Comparison of ENCODE assay signal across 24 cellular contexts in the genomic region with DNA sequence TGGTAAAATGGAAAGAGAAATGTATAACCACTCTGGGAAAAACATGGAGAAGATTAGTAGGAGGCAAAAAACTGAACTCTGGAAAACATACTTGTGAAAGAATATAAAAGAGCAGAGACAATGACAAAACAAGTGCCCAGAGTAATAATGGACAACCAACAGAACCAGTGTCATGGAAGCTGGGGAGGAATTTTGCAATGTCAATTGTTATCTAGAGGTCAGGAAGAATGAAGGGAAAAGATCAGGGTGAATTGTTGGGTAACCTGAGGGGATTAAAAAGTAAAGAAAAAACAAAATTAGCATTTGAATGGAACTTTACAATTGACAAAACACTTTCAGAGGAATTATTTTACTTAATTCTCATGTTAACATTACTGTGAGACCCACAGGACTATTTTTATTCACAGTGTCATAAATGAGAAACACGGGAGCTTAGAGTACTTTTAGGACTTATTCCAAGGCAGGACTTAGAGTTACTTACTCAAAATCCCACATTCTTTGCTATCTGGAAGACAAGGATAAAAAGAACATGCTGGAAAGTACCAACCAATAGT. TPM values are rescaled to one million over a fixed set of nuclear protein-coding genes. Genes with fewer than 3 reads are reported as not detected.
DNase-seq lines count a peak whose midpoint lies in the region; ATAC-seq and TF ChIP-seq lines count a peak whose summit lies in the region.
"Had no signal": no experiment of that assay in that cellular context is flagged by ENCODE, and none has a peak within 500 bp of the region (broad histone marks: within the 10 kb centered on the region; RNA-seq: fewer than 3 reads in every experiment).

No MANE protein-coding gene starts in this region.

- H3K27ac Mint-ChIP-seq in GM23338 = peak overlapping the region; percentile 31; the same call in 1 of the 2 replicates
- no peak overlapping the region for H3K27ac Mint-ChIP-seq in endodermal cell
- H3K27ac Mint-ChIP-seq in neural crest cell (ENCODE audit: unreplicated experiment) = peak overlapping the region; percentile 9
- H3K27ac Mint-ChIP-seq: B cell; CD8-positive, alpha-beta T cell; IgD-negative memory B cell had no signal

- H3K36me3 Mint-ChIP-seq in GM23338 (ENCODE audit: low read depth) (no peaks in the 10 kb centered on the region; the same call in 2 of the 3 replicates), endodermal cell (ENCODE audit: low read depth) (no peaks in the 10 kb centered on the region), neural crest cell (ENCODE audit: low read depth) (peaks cover 5% of the 10 kb centered on the region)
- H3K36me3 Mint-ChIP-seq: CD8-positive, alpha-beta T cell; IgD-negative memory B cell had no signal

- WGBS in HUES64 = 18% methylated on average over 1 of the region's 1 CpG
- 41 to 43% methylated on average over 1 of the region's 1 CpG for WGBS in endodermal cell (ENCODE audit: insufficient coverage in 1 of 2, insufficient read length in 1 of 2), 2 experiments

- H3F3A ChIP-seq in GM23338 (replicated peaks; ENCODE audit: low read depth) = no peaks in the 10 kb centered on the region

- H3K27me3 Mint-ChIP-seq in GM23338 (ENCODE audit: insufficient read depth, low read depth, poor library complexity) (no peaks in the 10 kb centered on the region), endodermal cell (ENCODE audit: insufficient read depth) (peaks cover 15% of the 10 kb centered on the region), neural crest cell (ENCODE audit: low read depth) (no peaks in the 10 kb centered on the region)
- H3K27me3 Mint-ChIP-seq: B cell, IgD-negative memory B cell had no signal

- H4K20me1 ChIP-seq in GM23338 (replicated peaks; ENCODE audit: insufficient read depth) = no peaks in the 10 kb centered on the region

- H3K4me2 ChIP-seq in GM23338 = peak overlapping the region; percentile 6
- H3K4me2 ChIP-seq: KMS-11 had no signal

- H3K4me3 ChIP-seq in GM23338 (no peak overlapping the region), HUES64 (ENCODE audit: low read length) (peak overlapping the region; percentile 20; the same call in 1 of the 2 replicates), endodermal cell (ENCODE audit: low read length) (no peak overlapping the region)
- H3K4me3 ChIP-seq: Peyer's patch, SK-N-MC had no signal

- H3K4me1 Mint-ChIP-seq in GM23338 = peaks cover 18% of the 10 kb centered on the region
- H3K4me1 Mint-ChIP-seq in endodermal cell = peaks cover 7% of the 10 kb centered on the region
- peaks cover 32% of the 10 kb centered on the region for H3K4me1 Mint-ChIP-seq in neural crest cell
- H3K4me1 Mint-ChIP-seq: B cell, IgD-negative memory B cell had no signal

- H3K79me2 ChIP-seq in GM23338 (replicated peaks; ENCODE audit: insufficient read depth) = no peaks in the 10 kb centered on the region

- H3K27ac ChIP-seq in GM23338 (ENCODE audit: low read depth) (peak overlapping the region; percentile 7; the same call in 1 of the 2 replicates), HUES64 (ENCODE audit: low read depth, low read length) (peak overlapping the region; percentile 95), endodermal cell (ENCODE audit: low read depth, low read length) (peak overlapping the region; percentile 95)
- H3K27ac ChIP-seq: 22Rv1, C4-2B, KMS-11, Peyer's patch, SK-N-MC had no signal

- no peaks in the 10 kb centered on the region for H3K27me3 ChIP-seq in GM23338 (ENCODE audit: insufficient read depth)
- H3K27me3 ChIP-seq in HUES64 (ENCODE audit: insufficient read depth, low read length) = no peaks in the 10 kb centered on the region
- H3K27me3 ChIP-seq in endodermal cell (ENCODE audit: control insufficient read depth, insufficient read depth, low read length, poor library complexity, severe bottlenecking) = peaks cover 15% of the 10 kb centered on the region
- H3K27me3 ChIP-seq: Peyer's patch had no signal

- peak; percentile 88 for ATAC-seq in GM23338
- ATAC-seq in HG03196 (IDR thresholded peaks at IDR 0.05; ENCODE audit: unreplicated experiment) = no peak
- no peak for ATAC-seq in HG03159 (IDR thresholded peaks at IDR 0.05; ENCODE audit: unreplicated experiment)
- ATAC-seq: CD8-positive, alpha-beta T cell had no signal

- H3K9ac ChIP-seq in HUES64 (ENCODE audit: low read depth, low read length) (peak overlapping the region; percentile 37), endodermal cell (ENCODE audit: extremely low read depth, low read length, poor library complexity, severe bottlenecking) (no peak overlapping the region)
- H3K9ac ChIP-seq: KMS-11 had no signal

- TF ChIP-seq CTCF in GM23338 (conservative IDR thresholded peaks at IDR 0.05; ENCODE audit: low read depth in 2 of 2) (no peak), endodermal cell (conservative IDR thresholded peaks at IDR 0.05) (no peak), neural crest cell (conservative IDR thresholded peaks at IDR 0.05) (no peak)

- DNase-seq in GM23338 (ENCODE audit: low spot score) (peak; percentile 75), endodermal cell (no peak), neural crest cell (ENCODE audit: low read depth, low spot score) (no peak), NCI-H1417 (lab: John Stamatoyannopoulos, UW) (no peak)
- DNase-seq: Caco-2; CD8-positive, alpha-beta T cell; GOT3; MM.1S; NCI-H1694; NCI-H2029 treated with DMSO at 0.1 percent for 48 hours; NCI-H2227 treated with DMSO at 0.1 percent for 48 hours; NCI-H526 treated with DMSO at 0.1 percent for 48 hours; OCI-M1; Peyer's patch; SHP77 treated with DMSO at 0.1 percent for 48 hours had no signal

- no peaks in the 10 kb centered on the region for H3K9me2 ChIP-seq in GM23338 (ENCODE audit: insufficient read depth)

- no peak overlapping the region for H2AFZ ChIP-seq in GM23338

- H3K9me3 ChIP-seq in HUES64 (ENCODE audit: insufficient read depth, low read depth, low read length) (peaks cover 4% of the 10 kb centered on the region; the same call in 1 of the 2 replicates), endodermal cell (ENCODE audit: control insufficient read depth, low read length) (peaks cover 10% of the 10 kb centered on the region)
- H3K9me3 ChIP-seq: Caco-2, Peyer's patch had no signal

- H3K4me1 ChIP-seq in GM23338 (ENCODE audit: insufficient read depth) (peaks cover 4% of the 10 kb centered on the region; the same call in 1 of the 2 replicates), HUES64 (ENCODE audit: insufficient read depth, low read length) (peaks cover 23% of the 10 kb centered on the region), endodermal cell (ENCODE audit: control insufficient read depth, insufficient read depth, low read length) (peaks cover 6% of the 10 kb centered on the region)
- H3K4me1 ChIP-seq: Caco-2, Peyer's patch had no signal

- H3K9me3 Mint-ChIP-seq in GM23338 (no peaks in the 10 kb centered on the region), endodermal cell (peaks cover 5% of the 10 kb centered on the region), neural crest cell (peaks cover 5% of the 10 kb centered on the region)
- H3K9me3 Mint-ChIP-seq: IgD-negative memory B cell had no signal

- H3K36me3 ChIP-seq in GM23338 (ENCODE audit: insufficient read depth) (no peaks in the 10 kb centered on the region), HUES64 (ENCODE audit: insufficient read depth, low read length) (no peaks in the 10 kb centered on the region), endodermal cell (ENCODE audit: control insufficient read depth, insufficient read depth, low read length) (no peaks in the 10 kb centered on the region)
- H3K36me3 ChIP-seq: Peyer's patch had no signal

- peak overlapping the region; percentile 0; the same call in 1 of the 3 replicates for H3K4me3 Mint-ChIP-seq in GM23338
- no peak overlapping the region for H3K4me3 Mint-ChIP-seq in endodermal cell
- H3K4me3 Mint-ChIP-seq in neural crest cell = peak overlapping the region; percentile 39
- H3K4me3 Mint-ChIP-seq: B cell; CD8-positive, alpha-beta T cell; IgD-negative memory B cell had no signal

TF ChIP-seq in GM23338, 12 proteins besides CTCF, POLR2A, EP300 and RAD21 (continues in another document):
- no peak for TF ChIP-seq ZNF331 (CRISPR knock-in tag; IDR thresholded peaks at IDR 0.05; ENCODE audit: low read depth)
- TF ChIP-seq CREB1 (CRISPR knock-in tag; IDR thresholded peaks at IDR 0.05; ENCODE audit: low read depth) = 0 out of 2 replicates have a peak, but pooled peaks have one; percentile 48

RNA-seq across cellular contexts. Expression of a gene that starts 19.4 kb away (rescaled TPM):
- total RNA-seq in GM23338 (2014; rRNA removed; shearing (Covaris generic)) = 4.9 and 8.7 TPM in 2 replicates
- 12.2 and 14.6 TPM in 2 replicates for polyA plus RNA-seq in GM23338 (2016; fragmentation: Nextera tagmentation; extraction: Ambion mirVana)
- 7.3 TPM for polyA plus RNA-seq in HUES64 (2013, experiment 1 of 2)
- 14.1 TPM for polyA plus RNA-seq in HUES64 (2013, experiment 2 of 2)
- total RNA-seq in endodermal cell = 1 to 10 TPM in 1 of 2 donors, under 1 TPM in 1; 0.48 to 1.7 TPM
- 81.9 TPM for polyA plus RNA-seq in endodermal cell (2013, experiment 1 of 2)
- polyA plus RNA-seq in endodermal cell (2013, experiment 2 of 2) = 68.9 TPM
- 26.2 and 29.7 TPM in 2 replicates for total RNA-seq in neural crest cell
- total RNA-seq: CD8-positive, alpha-beta T cell had no signal

RNA-seq across cellular contexts. Expression of a gene that starts 51.2 kb away (rescaled TPM):
- 40.7 and 50.5 TPM in 2 replicates for total RNA-seq in GM23338 (2014; rRNA removed; shearing (Covaris generic))
- polyA plus RNA-seq in GM23338 (2016; fragmentation: Nextera tagmentation; extraction: Ambion mirVana) = 120 and 132 TPM in 2 replicates
- 45.0 TPM for polyA plus RNA-seq in HUES64 (2013, experiment 1 of 2)
- 52.1 TPM for polyA plus RNA-seq in HUES64 (2013, experiment 2 of 2)
- total RNA-seq in endodermal cell (10 to 100 TPM; 43.2 to 46.3 TPM), neural crest cell (36.5 and 39.0 TPM in 2 replicates)
- 43.0 TPM for polyA plus RNA-seq in endodermal cell (2013, experiment 1 of 2)
- polyA plus RNA-seq in endodermal cell (2013, experiment 2 of 2) = 40.8 TPM

Comparison
In these comparisons a context has a peak if more than half of its experiments do, and no peak if none do; other contexts are left out.
1. H3K27ac ChIP-seq: peak in every context shown above with its lines; median percentile 95 in HUES64; 95 in endodermal cell; 7 in GM23338.